Comparison of ENCODE assay signal across 12 cellular contexts in the genomic region with DNA sequence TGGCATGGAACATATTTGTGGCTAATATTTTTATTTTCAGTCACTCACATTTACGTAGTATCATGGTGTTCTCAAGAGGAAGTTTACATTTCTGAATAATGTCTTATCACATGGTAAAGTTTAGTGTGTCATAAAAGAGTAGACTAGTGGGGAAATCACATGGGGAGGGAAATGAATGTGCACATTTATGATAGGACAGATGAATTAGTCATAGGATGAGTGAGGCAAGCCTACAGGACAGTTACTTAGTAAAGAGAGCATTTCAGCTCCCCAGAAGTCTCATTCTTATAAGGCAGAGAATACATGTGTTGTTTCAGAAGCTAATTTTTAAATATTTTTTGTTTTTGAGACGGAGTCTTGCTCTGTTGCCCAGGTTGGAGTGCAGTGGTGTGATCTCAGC. TPM values are rescaled to one million over a fixed set of nuclear protein-coding genes. Genes with fewer than 3 reads are reported as not detected.
DNase-seq lines count a peak whose midpoint lies in the region; ATAC-seq and TF ChIP-seq lines count a peak whose summit lies in the region.
"Had no signal": no experiment of that assay in that cellular context is flagged by ENCODE, and none has a peak within 500 bp of the region (broad histone marks: within the 10 kb centered on the region; RNA-seq: fewer than 3 reads in every experiment).

No MANE protein-coding gene starts in this region.

- DNase-seq in NOMO-1 treated with DMSO at 0.1 percent for 48 hours (lab: John Stamatoyannopoulos, UW; ENCODE audit: unreplicated experiment) (peak; percentile 93), colonic mucosa (no peak), pulmonary artery endothelial cell (ENCODE audit: low read depth, low spot score) (peak; percentile 10), activated gamma-delta T cell (lab: John Stamatoyannopoulos, UW) (no peak), superior temporal gyrus (ENCODE audit: extremely low spot score) (no peak)
- DNase-seq in effector CD4-positive, alpha-beta T cell: no peak
- DNase-seq: dorsolateral prefrontal cortex; nucleus accumbens; stimulated activated naive CD4-positive, alpha-beta T cell had no signal

- H3K27ac ChIP-seq in colonic mucosa: peak overlapping the region; percentile 50
- H3K27ac ChIP-seq: dorsolateral prefrontal cortex, SJSA1 had no signal

- no peak overlapping the region for H3K4me3 ChIP-seq in colonic mucosa
- H3K4me3 ChIP-seq: dorsolateral prefrontal cortex, SJSA1 had no signal

- H3K9me3 ChIP-seq in colonic mucosa: no peaks in the 10 kb centered on the region
- H3K9me3 ChIP-seq: SJSA1 had no signal

- H3K27me3 ChIP-seq in colonic mucosa: no peaks in the 10 kb centered on the region
- H3K27me3 ChIP-seq: SJSA1 had no signal

- H3K9ac ChIP-seq in colonic mucosa (ENCODE audit: low read depth in 2 of 2, low read length in 2 of 2): no peak overlapping the region

- intact Hi-C loops in colonic mucosa (cut with DNase I): no loop called here

- no peak for TF ChIP-seq CTCF in colonic mucosa (IDR thresholded peaks at IDR 0.05)

- no peaks in the 10 kb centered on the region for H3K36me3 ChIP-seq in colonic mucosa
- H3K36me3 ChIP-seq: SJSA1 had no signal

- no peaks in the 10 kb centered on the region for H3K4me1 ChIP-seq in colonic mucosa

- peak; percentile 45 for ATAC-seq in GM18858 (IDR thresholded peaks at IDR 0.05; ENCODE audit: unreplicated experiment)
- no peak for ATAC-seq in HG02623 (IDR thresholded peaks at IDR 0.05; ENCODE audit: unreplicated experiment)

RNA-seq across cellular contexts. Expression of a gene that starts 6.2 kb away (rescaled TPM):
- total RNA-seq in colonic mucosa (10 to 100 TPM; 23.6 to 30.0 TPM), pulmonary artery endothelial cell (4.3 and 6.9 TPM in 2 replicates)

Comparison
In these comparisons a context has a peak if more than half of its experiments do, and no peak if none do; other contexts are left out.
1. DNase-seq: peak in NOMO-1 treated with DMSO at 0.1 percent for 48 hours (single experiment) and pulmonary artery endothelial cell (single experiment); none in colonic mucosa (single experiment), activated gamma-delta T cell (single experiment), superior temporal gyrus (single experiment) and effector CD4-positive, alpha-beta T cell (single experiment).